ENCODE assay signal across 11 cellular contexts in the genomic region with DNA sequence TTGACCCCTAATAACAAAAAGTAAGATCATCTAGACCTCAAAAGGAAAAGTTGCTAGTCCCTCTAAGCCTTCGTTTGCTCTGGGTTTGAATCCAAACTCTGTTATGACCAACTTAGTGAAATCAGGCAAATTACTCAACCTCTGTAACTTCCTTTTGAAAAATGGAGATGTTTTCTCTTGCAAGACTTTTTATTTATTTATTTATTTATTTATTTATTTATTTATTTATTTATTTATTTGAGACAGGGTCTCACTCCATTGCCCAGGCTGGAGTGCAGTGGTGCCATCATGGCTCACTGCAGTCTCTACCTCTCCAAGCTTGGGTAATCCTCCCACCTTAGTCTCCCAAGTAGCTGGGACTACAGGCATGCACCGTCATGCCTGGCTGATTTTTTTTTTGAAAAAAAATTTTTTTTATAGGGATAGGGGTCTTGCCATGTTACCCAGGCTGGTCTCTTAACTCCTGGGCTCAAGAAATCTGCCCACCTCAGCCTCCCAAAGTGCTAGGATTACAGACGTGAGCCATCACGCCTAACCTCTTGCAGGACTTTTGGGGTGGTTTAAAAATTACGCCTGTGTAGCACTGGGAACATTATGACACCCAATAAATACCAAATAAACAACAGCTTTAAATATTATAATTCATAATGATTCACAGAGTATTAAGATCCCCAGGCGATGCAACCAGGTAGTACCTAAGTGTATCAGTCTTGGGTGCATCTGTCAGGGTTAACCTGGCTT.
DNase-seq lines count a peak whose midpoint lies in the region; ATAC-seq, FAIRE-seq and TF ChIP-seq lines count a peak whose summit lies in the region.
"Had no signal": no experiment of that assay in that cellular context is flagged by ENCODE, and none has a peak within 500 bp of the region (broad histone marks: within the 10 kb centered on the region; RNA-seq: fewer than 3 reads in every experiment).

No MANE protein-coding gene starts in this region.

- no peaks in the 10 kb centered on the region for H3K27me3 Mint-ChIP-seq in activated T-cell treated with anti-CD3 and anti-CD28 coated beads, Interleukin-2, amount 50 U/mL, for 24 hours
- H3K27me3 Mint-ChIP-seq: progenitor cell of endocrine pancreas had no signal

- ATAC-seq in right cardiac atrium: no peak
- ATAC-seq in left cardiac atrium: no peak
- ATAC-seq in HepG2: no peak
- no peak for ATAC-seq in GM21526 (IDR thresholded peaks at IDR 0.05; ENCODE audit: low FRiP score, unreplicated experiment)
- ATAC-seq in HG03460 (IDR thresholded peaks at IDR 0.05; ENCODE audit: unreplicated experiment): no peak
- ATAC-seq in GM19324 (IDR thresholded peaks at IDR 0.05; ENCODE audit: low FRiP score, unreplicated experiment): no peak

- H3K4me2 ChIP-seq in HepG2 (ENCODE audit: low read depth, low read length): peak overlapping the region; percentile 30

- no peak overlapping the region for H2AFZ ChIP-seq in HepG2 (ENCODE audit: low read length)

- peaks cover 88% of the 10 kb centered on the region for H3K4me1 Mint-ChIP-seq in activated T-cell treated with anti-CD3 and anti-CD28 coated beads, Interleukin-2, amount 50 U/mL, for 24 hours (ENCODE audit: low read depth)

- peak overlapping the region; percentile 83 for H3K27ac ChIP-seq in right cardiac atrium (ENCODE audit: low read length)
- H3K27ac ChIP-seq in HepG2 (ENCODE audit: extremely low read length, insufficient read depth, low read length): no peak overlapping the region
- peak overlapping the region; percentile 61 for H3K27ac ChIP-seq in vagina

- WGBS in right cardiac atrium: 65% methylated on average over 6 of the region's 6 CpGs
- 77% methylated on average over 6 of the region's 6 CpGs for WGBS in HepG2 (ENCODE audit: low lambda C conversion rate)

- no peaks in the 10 kb centered on the region for H3K9me3 ChIP-seq in right cardiac atrium (ENCODE audit: control insufficient read depth, low read length)
- no peaks in the 10 kb centered on the region for H3K9me3 ChIP-seq in HepG2 (ENCODE audit: low read length)
- H3K9me3 ChIP-seq in vagina: no peaks in the 10 kb centered on the region

- H3K79me2 ChIP-seq in HepG2 (ENCODE audit: insufficient read depth, low read length): no peaks in the 10 kb centered on the region

- no peak for TF ChIP-seq POLR2A in HepG2 (IDR thresholded peaks at IDR 0.05; ENCODE audit: insufficient read depth in 1 of 2, low read depth in 2 of 2, low read length in 2 of 2)
- no peak for TF ChIP-seq POLR2A in vagina (IDR thresholded peaks at IDR 0.05)

- H3K27me3 ChIP-seq in right cardiac atrium (ENCODE audit: control insufficient read depth, insufficient read depth) (no peaks in the 10 kb centered on the region), HepG2 (ENCODE audit: control insufficient read depth in 1 of 2, insufficient read depth in 2 of 2, low read length in 2 of 2) (no peaks in the 10 kb centered on the region), vagina (no peaks in the 10 kb centered on the region)

- POLR2A ChIA-PET in HepG2 (lab: Yijun Ruan, JAX): no interaction called here

- CTCF ChIA-PET in HepG2 (lab: Yijun Ruan, JAX; ENCODE audit: low intra/inter-chr PET ratio, low total read pairs): no interaction called here

- TF ChIP-seq RAD21 in HepG2 (CRISPR knock-in tag; IDR thresholded peaks at IDR 0.05): no peak

- DNase-seq in right cardiac atrium (no peak), left cardiac atrium (no peak), HepG2 (ENCODE audit: low spot score) (no peak), vagina (ENCODE audit: extremely low spot score in 2 of 2) (no peak)
- DNase-seq in activated T-cell treated with anti-CD3 and anti-CD28 coated beads, Interleukin-2, amount 50 U/mL, for 24 hours: no peak
- DNase-seq: glutamatergic neuron, NCI-H1105 had no signal

- in situ Hi-C loops in HepG2 (cut with HindIII; ENCODE audit: extremely low pct_ligation_motif_present, low pct_unique_long_range_greater_than_20kb): no loop called here

- H3K9me3 Mint-ChIP-seq in activated T-cell treated with anti-CD3 and anti-CD28 coated beads, Interleukin-2, amount 50 U/mL, for 24 hours: no peaks in the 10 kb centered on the region

- H3K9ac ChIP-seq in HepG2 (ENCODE audit: insufficient read depth, low read depth, low read length): no peak overlapping the region

- no TSS peak for BruUV-seq in HepG2 (replicated peaks; lab: Mats Ljungman, UMichigan)

- TF ChIP-seq CTCF in HepG2 (CRISPR knock-in tag; IDR thresholded peaks at IDR 0.05): no peak
- no peak for TF ChIP-seq CTCF in vagina (IDR thresholded peaks at IDR 0.05)

- no peaks in the 10 kb centered on the region for H4K20me1 ChIP-seq in HepG2 (ENCODE audit: insufficient read depth, low read length)

- H3K4me3 Mint-ChIP-seq in activated T-cell treated with anti-CD3 and anti-CD28 coated beads, Interleukin-2, amount 50 U/mL, for 24 hours: peak overlapping the region; percentile 78

- intact Hi-C loops in right cardiac atrium (cut with DNase I) (no loop called here), left cardiac atrium (cut with DNase I) (loop anchor here in 1 of 2 donors (5.0 kb wide), 2 partner anchors 48 to 63 kb away; partner anchors contain the start of gene PITPNC1), HepG2 (cut with micrococcal nuclease; ENCODE audit: unreplicated experiment) (no loop called here), vagina (cut with DNase I) (no loop called here)

- no peak for FAIRE-seq in HepG2 (lab: Jason Lieb, UNC)

- H3K27ac Mint-ChIP-seq in activated T-cell treated with anti-CD3 and anti-CD28 coated beads, Interleukin-2, amount 50 U/mL, for 24 hours: peak overlapping the region; percentile 94

- TF ChIP-seq EP300 in HepG2 (IDR thresholded peaks at IDR 0.05; ENCODE audit: low read depth in 2 of 2, low read length in 2 of 2): no peak
- no peak for TF ChIP-seq EP300 in HepG2 (CRISPR knock-in tag; IDR thresholded peaks at IDR 0.05; ENCODE audit: borderline replicate concordance)

- no peak overlapping the region for H3K4me3 ChIP-seq in right cardiac atrium (ENCODE audit: low read length)
- no peak overlapping the region for H3K4me3 ChIP-seq in HepG2 (replicated peaks in 1 of 3; ENCODE audit: insufficient read depth in 1 of 3, low read depth in 2 of 3, low read length in 3 of 3)
- H3K4me3 ChIP-seq in vagina: no peak overlapping the region

- H3K4me1 ChIP-seq in right cardiac atrium (ENCODE audit: control insufficient read depth, insufficient read depth, low read length) (peaks cover 3% of the 10 kb centered on the region), HepG2 (ENCODE audit: insufficient read depth, low read length) (peaks cover 22% of the 10 kb centered on the region), vagina (peaks cover 24% of the 10 kb centered on the region)

- H3K36me3 Mint-ChIP-seq in activated T-cell treated with anti-CD3 and anti-CD28 coated beads, Interleukin-2, amount 50 U/mL, for 24 hours (ENCODE audit: low read depth): no peaks in the 10 kb centered on the region

- H3K36me3 ChIP-seq in HepG2 (replicated peaks in 1 of 2; ENCODE audit: control insufficient read depth in 1 of 2, insufficient read depth in 2 of 2, low read length in 2 of 2) (no peaks in the 10 kb centered on the region), vagina (no peaks in the 10 kb centered on the region)

TF ChIP-seq in HepG2, 621 proteins besides CTCF, POLR2A, EP300 and RAD21:
- TF ChIP-seq CHCHD3 (CRISPR knock-in tag; IDR thresholded peaks at IDR 0.05) (no peak), ZNF891 (CRISPR knock-in tag; IDR thresholded peaks at IDR 0.05) (no peak), ZNF362 (CRISPR knock-in tag; IDR thresholded peaks at IDR 0.05; ENCODE audit: borderline replicate concordance) (no peak), POLR2AphosphoS2 (IDR thresholded peaks at IDR 0.05; ENCODE audit: low read depth, low read length) (no peak), ZFP36L2 (CRISPR knock-in tag; IDR thresholded peaks at IDR 0.05) (no peak), KLF6 (CRISPR knock-in tag; IDR thresholded peaks at IDR 0.05) (no peak)
TF ChIP-seq in HepG2: peak in this region for 0.
